Comparison of ENCODE assay signal across 2 cellular contexts in genomic region chr4:94373752-94374151, GRCh38.
TF ChIP-seq lines count a peak whose summit lies in the region.

No MANE protein-coding gene starts in this region.

TF ChIP-seq in HepG2, 621 proteins besides CTCF, POLR2A, EP300 and RAD21:
- TF ChIP-seq MAFK (conservative IDR thresholded peaks at IDR 0.05 in 1 of 2, IDR thresholded peaks at IDR 0.05 in 1 of 2; ENCODE audit: low read length in 2 of 2) (peak; percentile 83 to 92), ZNF280D (CRISPR knock-in tag; IDR thresholded peaks at IDR 0.05) (no peak), ZBTB2 (CRISPR knock-in tag; IDR thresholded peaks at IDR 0.05; ENCODE audit: low read depth) (no peak), RBAK (CRISPR knock-in tag; IDR thresholded peaks at IDR 0.05) (no peak), MAFF (IDR thresholded peaks at IDR 0.05; ENCODE audit: low read depth, low read length) (peak; percentile 89), MATR3 (CRISPR knock-in tag; IDR thresholded peaks at IDR 0.05) (no peak)
- TF ChIP-seq, protein P1, sequence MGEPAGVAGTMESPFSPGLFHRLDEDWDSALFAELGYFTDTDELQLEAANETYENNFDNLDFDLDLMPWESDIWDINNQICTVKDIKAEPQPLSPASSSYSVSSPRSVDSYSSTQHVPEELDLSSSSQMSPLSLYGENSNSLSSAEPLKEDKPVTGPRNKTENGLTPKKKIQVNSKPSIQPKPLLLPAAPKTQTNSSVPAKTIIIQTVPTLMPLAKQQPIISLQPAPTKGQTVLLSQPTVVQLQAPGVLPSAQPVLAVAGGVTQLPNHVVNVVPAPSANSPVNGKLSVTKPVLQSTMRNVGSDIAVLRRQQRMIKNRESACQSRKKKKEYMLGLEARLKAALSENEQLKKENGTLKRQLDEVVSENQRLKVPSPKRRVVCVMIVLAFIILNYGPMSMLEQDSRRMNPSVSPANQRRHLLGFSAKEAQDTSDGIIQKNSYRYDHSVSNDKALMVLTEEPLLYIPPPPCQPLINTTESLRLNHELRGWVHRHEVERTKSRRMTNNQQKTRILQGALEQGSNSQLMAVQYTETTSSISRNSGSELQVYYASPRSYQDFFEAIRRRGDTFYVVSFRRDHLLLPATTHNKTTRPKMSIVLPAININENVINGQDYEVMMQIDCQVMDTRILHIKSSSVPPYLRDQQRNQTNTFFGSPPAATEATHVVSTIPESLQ (CRISPR knock-in tag; conservative IDR thresholded peaks at IDR 0.05): no peak

TF ChIP-seq in K562, 482 proteins besides CTCF, POLR2A, EP300 and RAD21:
- no peak for TF ChIP-seq ZNF583 (CRISPR knock-in tag; IDR thresholded peaks at IDR 0.05)
- no peak for TF ChIP-seq THAP12 (CRISPR knock-in tag; IDR thresholded peaks at IDR 0.05)
- TF ChIP-seq ZEB2 (IDR thresholded peaks at IDR 0.05): no peak
- TF ChIP-seq SRSF1 (IDR thresholded peaks at IDR 0.05; ENCODE audit: low read depth, low read length): no peak
- no peak for TF ChIP-seq BMI1 (IDR thresholded peaks at IDR 0.05; ENCODE audit: low read length)
- TF ChIP-seq ATF3 (IDR thresholded peaks at IDR 0.05): no peak
- no peak for TF ChIP-seq ATF3 (CRISPR knock-in tag; conservative IDR thresholded peaks at IDR 0.05)
- TF ChIP-seq, protein P2, sequence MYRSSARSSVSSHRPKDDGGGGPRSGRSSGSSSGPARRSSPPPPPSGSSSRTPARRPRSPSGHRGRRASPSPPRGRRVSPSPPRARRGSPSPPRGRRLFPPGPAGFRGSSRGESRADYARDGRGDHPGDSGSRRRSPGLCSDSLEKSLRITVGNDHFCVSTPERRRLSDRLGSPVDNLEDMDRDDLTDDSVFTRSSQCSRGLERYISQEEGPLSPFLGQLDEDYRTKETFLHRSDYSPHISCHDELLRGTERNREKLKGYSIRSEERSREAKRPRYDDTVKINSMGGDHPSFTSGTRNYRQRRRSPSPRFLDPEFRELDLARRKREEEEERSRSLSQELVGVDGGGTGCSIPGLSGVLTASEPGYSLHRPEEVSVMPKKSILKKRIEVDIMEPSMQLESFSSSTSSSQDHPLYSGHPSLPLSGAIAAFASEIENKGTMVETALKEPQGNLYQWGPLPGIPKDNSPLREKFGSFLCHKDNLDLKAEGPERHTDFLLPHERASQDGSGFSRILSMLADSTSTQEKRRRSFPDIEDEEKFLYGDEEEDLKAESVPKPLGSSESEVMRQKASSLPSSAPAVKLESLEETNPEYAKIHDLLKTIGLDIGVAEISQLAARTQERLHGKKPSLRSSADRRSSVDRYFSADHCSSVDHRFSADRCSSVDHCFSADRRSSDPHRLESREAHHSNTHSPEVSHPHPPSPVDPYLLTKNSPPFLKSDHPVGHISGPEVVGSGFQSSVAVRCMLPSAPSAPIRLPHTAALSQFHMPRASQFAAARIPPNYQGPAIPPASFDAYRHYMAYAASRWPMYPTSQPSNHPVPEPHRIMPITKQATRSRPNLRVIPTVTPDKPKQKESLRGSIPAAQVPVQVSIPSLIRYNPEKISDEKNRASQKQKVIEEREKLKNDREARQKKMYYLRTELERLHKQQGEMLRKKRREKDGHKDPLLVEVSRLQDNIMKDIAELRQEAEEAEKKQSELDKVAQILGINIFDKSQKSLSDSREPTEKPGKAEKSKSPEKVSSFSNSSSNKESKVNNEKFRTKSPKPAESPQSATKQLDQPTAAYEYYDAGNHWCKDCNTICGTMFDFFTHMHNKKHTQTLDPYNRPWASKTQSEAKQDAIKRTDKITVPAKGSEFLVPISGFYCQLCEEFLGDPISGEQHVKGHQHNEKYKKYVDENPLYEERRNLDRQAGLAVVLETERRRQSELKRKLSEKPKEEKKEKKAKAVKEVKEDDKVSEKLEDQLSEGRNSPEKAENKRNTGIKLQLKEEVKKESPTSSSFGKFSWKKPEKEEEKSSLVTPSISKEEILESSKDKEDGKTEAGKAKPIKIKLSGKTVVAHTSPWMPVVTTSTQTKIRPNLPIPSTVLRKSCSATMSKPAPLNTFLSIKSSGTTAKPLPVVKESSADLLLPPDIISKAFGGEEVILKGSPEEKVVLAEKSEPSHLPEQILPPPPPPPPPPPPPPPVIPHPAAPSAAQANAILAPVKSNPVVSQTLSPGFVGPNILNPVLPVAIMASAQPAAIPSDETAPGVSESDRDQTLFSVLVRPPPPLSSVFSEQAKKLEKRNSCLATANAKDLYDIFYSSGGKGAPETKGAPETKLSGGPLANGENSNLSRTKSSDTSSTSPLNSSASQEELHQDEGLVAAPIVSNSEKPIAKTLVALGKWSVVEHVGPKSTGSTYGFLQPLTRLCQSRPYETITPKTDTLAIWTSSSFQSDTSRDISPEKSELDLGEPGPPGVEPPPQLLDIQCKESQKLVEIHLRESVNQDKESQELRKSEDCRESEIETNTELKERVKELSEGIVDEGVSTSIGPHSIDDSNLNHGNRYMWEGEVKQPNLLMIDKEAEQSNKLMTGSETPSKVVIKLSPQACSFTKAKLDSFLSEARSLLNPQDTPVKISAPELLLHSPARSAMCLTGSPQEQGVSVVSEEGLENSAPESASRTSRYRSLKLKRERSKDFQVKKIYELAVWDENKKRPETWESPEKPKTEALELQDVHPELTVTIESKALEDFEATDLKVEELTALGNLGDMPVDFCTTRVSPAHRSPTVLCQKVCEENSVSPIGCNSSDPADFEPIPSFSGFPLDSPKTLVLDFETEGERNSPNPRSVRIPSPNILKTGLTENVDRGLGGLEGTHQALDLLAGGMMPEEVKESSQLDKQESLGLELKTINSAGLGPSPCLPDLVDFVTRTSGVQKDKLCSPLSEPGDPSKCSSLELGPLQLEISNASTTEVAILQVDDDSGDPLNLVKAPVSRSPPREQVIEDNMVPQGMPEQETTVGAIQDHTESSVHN (IDR thresholded peaks at IDR 0.05; ENCODE audit: borderline replicate concordance in 1 of 2, low read depth in 1 of 2): no peak
- TF ChIP-seq RBM14 (IDR thresholded peaks at IDR 0.05; ENCODE audit: borderline replicate concordance, insufficient read depth, low read depth, low read length): no peak
- no peak for TF ChIP-seq FOXM1 (IDR thresholded peaks at IDR 0.05; ENCODE audit: low read depth)
- no peak for TF ChIP-seq FOXM1 (CRISPR knock-in tag; IDR thresholded peaks at IDR 0.05; ENCODE audit: low read depth)
- TF ChIP-seq HNRNPLL (IDR thresholded peaks at IDR 0.05; ENCODE audit: low read depth, low read length, poor library complexity, severe bottlenecking): no peak
- TF ChIP-seq ETV5 (CRISPR knock-in tag; IDR thresholded peaks at IDR 0.05; ENCODE audit: low read depth): no peak
- TF ChIP-seq RAD51 (IDR thresholded peaks at IDR 0.05; ENCODE audit: borderline replicate concordance, low read depth): no peak
- no peak for TF ChIP-seq SMARCE1 (IDR thresholded peaks at IDR 0.05)
- no peak for TF ChIP-seq MECOM (CRISPR knock-in tag; IDR thresholded peaks at IDR 0.05)
- no peak for TF ChIP-seq NBN (IDR thresholded peaks at IDR 0.05; ENCODE audit: low read depth)
- TF ChIP-seq THRA (IDR thresholded peaks at IDR 0.05): no peak
- TF ChIP-seq MAX (CRISPR knock-in tag; IDR thresholded peaks at IDR 0.05): no peak
- no peak for TF ChIP-seq GATAD2B (IDR thresholded peaks at IDR 0.05; ENCODE audit: borderline replicate concordance)
- TF ChIP-seq MAFG (tag; conservative IDR thresholded peaks at IDR 0.05): peak; percentile 68
- no peak for TF ChIP-seq ESRRB (CRISPR knock-in tag; IDR thresholded peaks at IDR 0.05; ENCODE audit: borderline replicate concordance)
- TF ChIP-seq GTF2E2 (tag; IDR thresholded peaks at IDR 0.05): no peak
- TF ChIP-seq MAFF (IDR thresholded peaks at IDR 0.05; ENCODE audit: low read length): peak; percentile 75
- TF ChIP-seq ZNF316 (IDR thresholded peaks at IDR 0.05): peak; percentile 95
- peak; percentile 87 for TF ChIP-seq C11orf30 (IDR thresholded peaks at IDR 0.05; ENCODE audit: low read depth)
- no peak for TF ChIP-seq IRF2 (CRISPR knock-in tag; IDR thresholded peaks at IDR 0.05)
- TF ChIP-seq MAFK (IDR thresholded peaks at IDR 0.05; ENCODE audit: low read length): peak; percentile 69; the same call in 1 of the 2 replicates
- no peak for TF ChIP-seq MBD2 (IDR thresholded peaks at IDR 0.05; ENCODE audit: borderline replicate concordance, low read depth)
- TF ChIP-seq CHD1 (IDR thresholded peaks at IDR 0.05; ENCODE audit: low read length): no peak
